ENCODE assay signal across 16 cellular contexts in genomic region chr11:120024046-120024445, GRCh38.
DNase-seq lines count a peak whose midpoint lies in the region; ATAC-seq and TF ChIP-seq lines count a peak whose summit lies in the region.
"Had no signal": no experiment of that assay in that cellular context is flagged by ENCODE, and none has a peak within 500 bp of the region (broad histone marks: within the 10 kb centered on the region; RNA-seq: fewer than 3 reads in every experiment).

No MANE protein-coding gene starts in this region.

- no peaks in the 10 kb centered on the region for H3K4me1 Mint-ChIP-seq in osteocyte (ENCODE audit: unreplicated experiment)
- H3K4me1 Mint-ChIP-seq: B cell had no signal

- DNase-seq in H7 (peak; percentile 75), RWPE1 (ENCODE audit: low spot score) (peak; percentile 14), fibroblast of mammary gland (ENCODE audit: low read depth) (peak; percentile 2), osteocyte (ENCODE audit: extremely low spot score, unreplicated experiment) (peak; percentile 57), mucosa of descending colon (no peak), NCI-H1105 treated with DMSO at 0.1 percent for 48 hours (lab: John Stamatoyannopoulos, UW) (no peak)
- DNase-seq: MV-4-11, NCI-H1436 treated with DMSO at 0.1 percent for 48 hours, NCI-H2081, NCI-H2227 treated with DMSO at 0.1 percent for 48 hours, NCI-H526 treated with DMSO at 0.1 percent for 48 hours, PC-3 had no signal

- CTCF ChIA-PET in RWPE1 (lab: Yijun Ruan, JAX), result no interaction called here

- TF ChIP-seq CTCF in RWPE1 (conservative IDR thresholded peaks at IDR 0.05; ENCODE audit: low read depth) (no peak), fibroblast of mammary gland (conservative IDR thresholded peaks at IDR 0.05; ENCODE audit: control insufficient read depth, insufficient read depth, low read depth, low read length) (no peak), osteocyte (IDR thresholded peaks at IDR 0.05) (no peak), mucosa of descending colon (IDR thresholded peaks at IDR 0.05) (no peak)

- no peak overlapping the region for H3K4me3 Mint-ChIP-seq in osteocyte (ENCODE audit: unreplicated experiment)
- H3K4me3 Mint-ChIP-seq: B cell; CD8-positive, alpha-beta T cell had no signal

- no peaks in the 10 kb centered on the region for H3K27me3 ChIP-seq in H7 (ENCODE audit: control insufficient read depth, insufficient read depth, low read length)

- peaks cover 11% of the 10 kb centered on the region for H3K4me1 ChIP-seq in mucosa of descending colon (ENCODE audit: low read depth)

- H3K4me3 ChIP-seq in H7 (ENCODE audit: insufficient read depth, low read depth, low read length) (no peak overlapping the region), fibroblast of mammary gland (ENCODE audit: control insufficient read depth, low read depth, low read length) (no peak overlapping the region), mucosa of descending colon (no peak overlapping the region)
- H3K4me3 ChIP-seq: SK-N-MC had no signal

- H3K36me3 ChIP-seq in H7 (replicated peaks; ENCODE audit: control insufficient read depth, insufficient read depth, low read length) (no peaks in the 10 kb centered on the region), mucosa of descending colon (ENCODE audit: low read depth) (no peaks in the 10 kb centered on the region)

- POLR2A ChIA-PET in RWPE1 (lab: Yijun Ruan, JAX; ENCODE audit: low non-redundant PET), result no interaction called here

- no peak overlapping the region for H3K27ac ChIP-seq in RWPE1
- H3K27ac ChIP-seq: SK-N-MC had no signal

- intact Hi-C loops in mucosa of descending colon (cut with DNase I, micrococcal nuclease), result no loop called here

- no peak overlapping the region for H3K27ac Mint-ChIP-seq in osteocyte (ENCODE audit: unreplicated experiment)
- H3K27ac Mint-ChIP-seq: B cell; CD8-positive, alpha-beta T cell had no signal

- no peaks in the 10 kb centered on the region for H3K27me3 Mint-ChIP-seq in osteocyte (ENCODE audit: unreplicated experiment)

- H3K9me3 ChIP-seq in mucosa of descending colon, result no peaks in the 10 kb centered on the region

- no peaks in the 10 kb centered on the region for H3K9me3 Mint-ChIP-seq in osteocyte (ENCODE audit: unreplicated experiment)
- H3K9me3 Mint-ChIP-seq: CD8-positive, alpha-beta T cell had no signal

- ATAC-seq in mucosa of descending colon (no peak), HG03521 (IDR thresholded peaks at IDR 0.05; ENCODE audit: unreplicated experiment) (no peak)
- ATAC-seq: CD8-positive, alpha-beta T cell; PC-3 had no signal

- H3K36me3 Mint-ChIP-seq in osteocyte (ENCODE audit: unreplicated experiment), result no peaks in the 10 kb centered on the region
- H3K36me3 Mint-ChIP-seq: CD8-positive, alpha-beta T cell had no signal

Comparison
In these comparisons a context has a peak if more than half of its experiments do, and no peak if none do; other contexts are left out.
1. DNase-seq: peak in H7 (single experiment), RWPE1 (single experiment), fibroblast of mammary gland (single experiment) and osteocyte (single experiment); none in mucosa of descending colon (0 of 3) and NCI-H1105 treated with DMSO at 0.1 percent for 48 hours (single experiment).